In genomic region chr17:31549121-31549524, GRCh38 we compare ENCODE assay signal across 8 cellular contexts.
DNase-seq lines count a peak whose midpoint lies in the region; ATAC-seq and TF ChIP-seq lines count a peak whose summit lies in the region.

No MANE protein-coding gene starts in this region.

- no peak for ATAC-seq in HG03039 (IDR thresholded peaks at IDR 0.05; ENCODE audit: unreplicated experiment)

- H3K36me3 ChIP-seq in SJSA1, result no peaks in the 10 kb centered on the region

- H3K4me1 Mint-ChIP-seq in nephron, result no peaks in the 10 kb centered on the region

- H3K4me3 ChIP-seq in HFF-Myc (replicated peaks; ENCODE audit: low read depth, low read length), result peak overlapping the region; percentile 76
- H3K4me3 ChIP-seq in SJSA1, result peak overlapping the region; percentile 75

- no peaks in the 10 kb centered on the region; the same call in 1 of the 2 replicates for H3K9me3 ChIP-seq in SJSA1 (replicated peaks)

- H3K9me3 Mint-ChIP-seq in nephron, result no peaks in the 10 kb centered on the region

- no peaks in the 10 kb centered on the region for H3K27me3 ChIP-seq in SJSA1 (replicated peaks)

- H3K4me1 ChIP-seq in SJSA1 (replicated peaks), result peaks cover 9% of the 10 kb centered on the region

- DNase-seq in SKM-1 (lab: John Stamatoyannopoulos, UW; ENCODE audit: unreplicated experiment) (peak; percentile 8), SKM-1 treated with dmso at 0.1 percent for 144 hours (lab: John Stamatoyannopoulos, UW; ENCODE audit: unreplicated experiment) (no peak), HFF-Myc (ENCODE audit: extremely low read depth, low read depth) (no peak), SJSA1 (ENCODE audit: low read depth in 1 of 2, low spot score in 2 of 2) (peak in 1 of 2 experiments; percentile 48), epidermal melanocyte (ENCODE audit: insufficient read length, low spot score) (peak; percentile 73)
- no peak for DNase-seq in stimulated activated CD4-positive, alpha-beta T cell treated with anti-CD3 and anti-CD28 coated beads, Interleukin-4, amount 100 ng/mL, for 1 hour

- peak overlapping the region; percentile 73 for H3K27ac ChIP-seq in SJSA1

- peak overlapping the region; percentile 63 to 80 (median 75) for H3K27ac Mint-ChIP-seq in nephron

- H3K27me3 Mint-ChIP-seq in nephron (ENCODE audit: low read depth), result peaks cover 11% of the 10 kb centered on the region

- TF ChIP-seq CTCF in HFF-Myc (IDR thresholded peaks at IDR 0.05; ENCODE audit: low read depth, low read length, missing control alignments) (no peak), nephron (IDR thresholded peaks at IDR 0.05; ENCODE audit: unreplicated experiment in 3 of 3) (no peak)

- H3K4me3 Mint-ChIP-seq in nephron, result peak overlapping the region; percentile 72 to 89 (median 88)

- H3K36me3 Mint-ChIP-seq in nephron (ENCODE audit: low read depth), result no peaks in the 10 kb centered on the region

Comparison
In these comparisons a context has a peak if more than half of its experiments do, and no peak if none do; other contexts are left out.
1. DNase-seq: peak in SKM-1 (single experiment) and epidermal melanocyte (single experiment); none in SKM-1 treated with dmso at 0.1 percent for 144 hours (single experiment), HFF-Myc (single experiment) and stimulated activated CD4-positive, alpha-beta T cell treated with anti-CD3 and anti-CD28 coated beads, Interleukin-4, amount 100 ng/mL, for 1 hour (single experiment).